Comparison of ENCODE assay signal across 21 cellular contexts in the genomic region with DNA sequence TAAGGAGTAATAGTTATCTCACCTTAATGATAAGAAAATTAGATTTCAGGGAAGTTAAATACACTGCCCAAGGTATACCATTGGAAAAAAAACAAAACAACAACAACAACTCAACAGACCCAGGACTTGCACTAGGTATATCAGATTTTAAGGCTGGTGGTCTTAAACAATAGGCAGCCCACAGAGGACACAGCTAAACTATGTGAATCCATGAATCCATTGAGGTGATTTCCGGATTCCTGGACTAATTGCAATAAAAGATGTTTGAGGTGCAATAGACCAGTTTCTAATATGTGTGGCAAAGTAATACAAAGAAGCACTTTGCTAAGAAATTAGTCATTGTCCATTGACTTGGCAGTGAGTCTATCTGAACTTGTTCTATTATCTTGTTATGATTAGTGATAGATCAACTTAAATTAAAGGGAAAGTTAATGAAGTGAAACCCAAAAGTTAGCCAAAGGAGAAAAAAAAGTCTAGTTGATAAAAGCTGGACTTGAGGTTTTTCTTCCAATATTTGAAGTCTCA.
DNase-seq lines count a peak whose midpoint lies in the region; ATAC-seq and TF ChIP-seq lines count a peak whose summit lies in the region.
"Had no signal": no experiment of that assay in that cellular context is flagged by ENCODE, and none has a peak within 500 bp of the region (broad histone marks: within the 10 kb centered on the region; RNA-seq: fewer than 3 reads in every experiment).

No MANE protein-coding gene starts in this region.

- ATAC-seq in HG03175 (IDR thresholded peaks at IDR 0.05; ENCODE audit: unreplicated experiment) = no peak

- H3K4me1 ChIP-seq in mammary epithelial cell (ENCODE audit: insufficient read depth, low read length) = no peaks in the 10 kb centered on the region
- H3K4me1 ChIP-seq in breast epithelium = no peaks in the 10 kb centered on the region
- H3K4me1 ChIP-seq: BE2C, HAP-1 had no signal

- intact Hi-C loops in mammary epithelial cell (cut with micrococcal nuclease) = no loop called here
- intact Hi-C loops in breast epithelium (cut with DNase I; ENCODE audit: low total_unique reads) = no loop called here

- no peaks in the 10 kb centered on the region for H3K79me2 ChIP-seq in mammary epithelial cell (ENCODE audit: insufficient read depth, low read length)

- no peak overlapping the region for H2AFZ ChIP-seq in mammary epithelial cell (ENCODE audit: low read depth, low read length)

- H3K4me2 ChIP-seq in mammary epithelial cell (ENCODE audit: insufficient read depth, low read depth, low read length) = no peak overlapping the region

- in situ Hi-C loops in mammary epithelial cell (cut with MboI; ENCODE audit: low sequenced_read_pairs in 2 of 2) = no loop called here

- DNase-seq in mammary epithelial cell (peak; percentile 18), breast epithelium (ENCODE audit: low spot score in 2 of 2) (no peak), astrocyte of the hippocampus (ENCODE audit: low read depth, low spot score) (peak; percentile 58), kidney tubule cell (ENCODE audit: low spot score) (peak; percentile 24), GDM1 (lab: John Stamatoyannopoulos, UW) (no peak), NCI-H1417 treated with DMSO at 0.1 percent for 48 hours (lab: John Stamatoyannopoulos, UW) (no peak), MG63 (no peak)
- DNase-seq: AML-193; BE2C; CD4-positive, alpha-beta T cell; CD8-positive, alpha-beta memory T cell; DMS 273 treated with DMSO at 0.1 percent for 48 hours; DMS79; EL; GF-D8; GOT3; HFFc6 had no signal

- dilution Hi-C loops in mammary epithelial cell (cut with HindIII; ENCODE audit: low sequenced_read_pairs) = no loop called here

- H3K9me3 ChIP-seq in mammary epithelial cell (replicated peaks; ENCODE audit: insufficient read depth, low read length) (no peaks in the 10 kb centered on the region), breast epithelium (peaks cover 0 to 9% of the 10 kb centered on the region in 2 donors), MG63 (peaks cover 2% of the 10 kb centered on the region; the same call in 1 of the 2 replicates)
- H3K9me3 ChIP-seq: BE2C, HAP-1 had no signal

- TF ChIP-seq CTCF in mammary epithelial cell (conservative IDR thresholded peaks at IDR 0.05 in 1 of 2, IDR thresholded peaks at IDR 0.05 in 1 of 2; ENCODE audit: extremely low read depth in 1 of 2, insufficient read depth in 1 of 2, low read depth in 1 of 2, low read length in 2 of 2) (no peak), breast epithelium (IDR thresholded peaks at IDR 0.05) (no peak)

- no peak overlapping the region for H3K27ac ChIP-seq in mammary epithelial cell (ENCODE audit: insufficient read depth, low read depth, low read length)
- no peak overlapping the region for H3K27ac ChIP-seq in breast epithelium
- H3K27ac ChIP-seq: 22Rv1; BLaER1 treated with 17β-estradiol and CSF1 and Interleukin-3, amounts not matched to agents 10 nM and 100 nM had no signal

- WGBS in mammary epithelial cell (ENCODE audit: low coverage, missing lambda C conversion rate) = 83% methylated on average over 1 of the region's 1 CpG

- no peak overlapping the region for H3K9ac ChIP-seq in mammary epithelial cell (ENCODE audit: insufficient read depth, low read length)
- H3K9ac ChIP-seq: BLaER1 treated with 17β-estradiol and CSF1 and Interleukin-3, amounts not matched to agents 10 nM and 100 nM had no signal

- H3K36me3 ChIP-seq in mammary epithelial cell (ENCODE audit: insufficient read depth, low read length) (no peaks in the 10 kb centered on the region), breast epithelium (no peaks in the 10 kb centered on the region), MG63 (no peaks in the 10 kb centered on the region)
- H3K36me3 ChIP-seq: BE2C; BLaER1 treated with 17β-estradiol and CSF1 and Interleukin-3, amounts not matched to agents 10 nM and 100 nM; HAP-1 had no signal

- no peaks in the 10 kb centered on the region for H4K20me1 ChIP-seq in mammary epithelial cell (ENCODE audit: insufficient read depth, low read length)
- H4K20me1 ChIP-seq: BLaER1 treated with 17β-estradiol and CSF1 and Interleukin-3, amounts not matched to agents 10 nM and 100 nM had no signal

- CTCF ChIA-PET in mammary epithelial cell (lab: Charles Lee; ENCODE audit: low non-redundant PET) = no interaction called here

- H3K27me3 ChIP-seq in mammary epithelial cell (ENCODE audit: insufficient read depth, low read length) (no peaks in the 10 kb centered on the region), breast epithelium (no peaks in the 10 kb centered on the region), MG63 (no peaks in the 10 kb centered on the region)
- H3K27me3 ChIP-seq: BE2C; BLaER1 treated with 17β-estradiol and CSF1 and Interleukin-3, amounts not matched to agents 10 nM and 100 nM had no signal

- TF ChIP-seq POLR2A in breast epithelium (IDR thresholded peaks at IDR 0.05) = no peak

- H3K4me3 ChIP-seq in mammary epithelial cell (replicated peaks in 1 of 3; ENCODE audit: insufficient read depth in 1 of 3, low read depth in 2 of 3, low read length in 3 of 3) (no peak overlapping the region), breast epithelium (no peak overlapping the region), MG63 (no peak overlapping the region)
- H3K4me3 ChIP-seq: BLaER1 treated with 17β-estradiol and CSF1 and Interleukin-3, amounts not matched to agents 10 nM and 100 nM; HAP-1 had no signal

- no TSS peak for BruUV-seq in mammary epithelial cell (replicated peaks; lab: Mats Ljungman, UMichigan)

Comparison
In these comparisons a context has a peak if more than half of its experiments do, and no peak if none do; other contexts are left out.
1. DNase-seq: peak in mammary epithelial cell (single experiment), astrocyte of the hippocampus (single experiment) and kidney tubule cell (single experiment); none in breast epithelium (0 of 2), GDM1 (single experiment), NCI-H1417 treated with DMSO at 0.1 percent for 48 hours (single experiment) and MG63 (single experiment).